ENCODE assay signal across 7 cellular contexts in genomic region chr14:21103710-21104447, GRCh38.
A peak's percentile ranks its signal among the peaks of the same experiment; 100 is the strongest.
DNase-seq lines count a peak whose midpoint lies in the region; ATAC-seq lines count a peak whose summit lies in the region.

No MANE protein-coding gene starts in this region.

- DNase-seq in NCI-H2029 (lab: John Stamatoyannopoulos, UW) = peak; percentile 96
- DNase-seq in T-helper 9 cell = peak; percentile 87
- DNase-seq in astrocyte of the hippocampus (ENCODE audit: low read depth, low spot score) = peak; percentile 98
- peak; percentile 94 to 97 for DNase-seq in hippocampal formation (lab: John Stamatoyannopoulos, UW)
- peak; percentile 100 for DNase-seq in retina

- ATAC-seq in GM18508 (IDR thresholded peaks at IDR 0.05; ENCODE audit: insufficient read depth, unreplicated experiment) (peak; percentile 81), HG02981 (IDR thresholded peaks at IDR 0.05; ENCODE audit: unreplicated experiment) (peak; percentile 90)

Comparison
In these comparisons a context has a peak if more than half of its experiments do, and no peak if none do; other contexts are left out.
1. Peak in every context shown above with its lines: DNase-seq and ATAC-seq.